ENCODE assay signal across 16 cellular contexts in the genomic region with DNA sequence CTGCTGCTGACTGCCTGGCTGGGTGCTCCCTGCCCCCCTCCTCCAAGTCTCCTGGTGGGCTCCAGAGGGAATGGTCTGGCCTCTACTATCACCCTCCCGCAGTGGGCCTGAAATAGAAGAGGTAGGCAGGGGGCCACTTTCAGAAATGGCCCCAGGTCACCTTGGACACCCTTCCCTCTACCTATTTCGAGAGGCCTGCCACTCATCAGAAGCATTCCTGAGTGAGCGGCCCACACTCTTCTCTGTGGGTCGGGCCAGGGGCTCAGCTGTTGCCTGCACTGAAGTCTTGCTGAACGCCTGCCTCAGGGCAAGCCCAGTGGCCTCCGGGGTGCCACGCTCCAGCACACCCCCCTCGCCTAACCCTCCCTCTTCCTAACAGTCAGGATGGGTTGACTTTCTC.
"Had no signal": no experiment of that assay in that cellular context is flagged by ENCODE, and none has a peak within 500 bp of the region (broad histone marks: within the 10 kb centered on the region; RNA-seq: fewer than 3 reads in every experiment).

No MANE protein-coding gene starts in this region.

- H3K9me3 ChIP-seq: neutrophil had no signal

- ATAC-seq: activated CD4-positive, CD25-positive, alpha-beta regulatory T cell treated with anti-CD3 and anti-CD28 coated beads, Interleukin-2, amount 50 U/mL, for 24 hours; activated T-helper 17 cell treated with anti-CD3 and anti-CD28 coated beads, Interleukin-2, amount 50 U/mL, for 72 hours; naive thymus-derived CD4-positive, alpha-beta T cell; stimulated activated memory B cell treated with anti-CD40 and anti-IgM and Interleukin-4, amounts not matched to agents 10 μg/mL and 1 μg/mL and 100 μg/mL, for 72 hours; T-cell had no signal

- H3K36me3 ChIP-seq: neutrophil had no signal

- H3K27ac ChIP-seq: neutrophil had no signal

- DNase-seq: activated CD4-positive, alpha-beta T cell treated with anti-CD3 and anti-CD28 coated beads, Interleukin-2, amount 50 U/mL, for 1 hour; activated CD8-positive, alpha-beta memory T cell treated with anti-CD3 and anti-CD28 coated beads for 24 hours; activated naive CD4-positive, alpha-beta T cell treated with anti-CD3 and anti-CD28 coated beads, Interleukin-2, amount 10 ng/mL, durations not matched to agents 7 days and 5 days; erythroblast; kidney glomerular epithelial cell; mammary epithelial cell; naive thymus-derived CD4-positive, alpha-beta T cell; retina; stimulated activated CD4-positive, alpha-beta T cell treated with anti-CD3 and anti-CD28 coated beads, Interleukin-2, amount 100 ng/mL, for 48 hours; substantia nigra; T-cell; T-helper 9 cell had no signal

- H3K27me3 ChIP-seq: neutrophil had no signal
